Comparison of ENCODE assay signal across 24 cellular contexts in the genomic region with DNA sequence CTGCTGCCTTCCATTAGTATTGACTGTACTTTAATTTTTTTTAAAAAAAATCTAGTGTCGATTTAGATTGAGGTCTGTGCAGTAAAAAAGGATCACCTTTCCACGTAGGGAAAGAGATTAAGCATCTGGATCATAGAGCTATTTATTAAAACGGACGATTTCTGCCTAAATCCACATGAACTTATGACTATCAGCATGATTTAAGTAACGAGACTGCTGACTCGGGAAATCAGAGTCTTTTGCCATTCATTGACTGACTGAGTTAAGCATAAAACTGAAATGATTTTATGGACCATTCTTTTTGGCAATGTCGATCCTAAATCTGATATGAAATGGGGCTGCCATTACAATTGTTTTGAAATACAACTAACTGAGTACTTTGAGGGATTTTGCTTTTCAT.
"Had no signal": no experiment of that assay in that cellular context is flagged by ENCODE, and none has a peak within 500 bp of the region (broad histone marks: within the 10 kb centered on the region; RNA-seq: fewer than 3 reads in every experiment).

No MANE protein-coding gene starts in this region.

- DNase-seq: dermis blood vessel endothelial cell; dorsolateral prefrontal cortex; effector CD4-positive, alpha-beta T cell; effector memory CD4-positive, alpha-beta T cell; endodermal cell; erythroblast; esophagus squamous epithelium; foreskin fibroblast; foreskin melanocyte; gastrocnemius medialis; glutamatergic neuron; head of caudate nucleus; heart right ventricle; hippocampal formation; left cardiac atrium; left lung; left ventricle myocardium superior; lower lobe of right lung; mucosa of descending colon; naive B cell had no signal

- ATAC-seq: gastrocnemius medialis, left cardiac atrium, left lung, left ventricle myocardium superior, lower lobe of right lung, mucosa of descending colon had no signal

- H3K27ac ChIP-seq: coronary artery, dorsolateral prefrontal cortex, epithelial cell of prostate, esophagus squamous epithelium, gastrocnemius medialis, heart right ventricle, left lung, lower lobe of right lung had no signal

- H3K36me3 ChIP-seq: esophagus squamous epithelium, gastrocnemius medialis, heart right ventricle, left lung, lower lobe of right lung had no signal

- FAIRE-seq: endometrium, keratinocyte had no signal

- H3K27me3 ChIP-seq: dorsolateral prefrontal cortex, esophagus squamous epithelium, gastrocnemius medialis, heart right ventricle, left lung had no signal

- H3K4me3 ChIP-seq: coronary artery, dorsolateral prefrontal cortex, esophagus squamous epithelium, gastrocnemius medialis, heart right ventricle, left lung, lower lobe of right lung, mucosa of descending colon had no signal

- H3K4me1 ChIP-seq: gastrocnemius medialis, heart right ventricle, left lung, lower lobe of right lung had no signal

- H3K9me3 ChIP-seq: esophagus squamous epithelium, gastrocnemius medialis, left lung, lower lobe of right lung, mucosa of descending colon had no signal
